Comparison of ENCODE assay signal across 28 cellular contexts in genomic region chr21:45445369-45445768, GRCh38.
"Had no signal": no experiment of that assay in that cellular context is flagged by ENCODE, and none has a peak within 500 bp of the region (broad histone marks: within the 10 kb centered on the region; RNA-seq: fewer than 3 reads in every experiment).

No MANE protein-coding gene starts in this region.

- H3K36me3 ChIP-seq: MG63, SJCRH30 had no signal

- H3K4me3 ChIP-seq: MG63, SJCRH30, SK-N-MC had no signal

- ATAC-seq: activated CD4-positive, alpha-beta T cell treated with anti-CD3 and anti-CD28 coated beads for 36 hours; activated CD4-positive, CD25-positive, alpha-beta regulatory T cell treated with anti-CD3 and anti-CD28 coated beads, Interleukin-2, amount 50 U/mL, for 24 hours; activated CD8-positive, alpha-beta T cell treated with anti-CD3 and anti-CD28 coated beads, Interleukin-2, amount 10 ng/mL, durations not matched to agents 7 days and 5 days; PC-3 had no signal

- H3K4me1 ChIP-seq: SJCRH30 had no signal

- H3K27ac ChIP-seq: RWPE1, SJCRH30, SK-N-MC had no signal

- H3K27me3 ChIP-seq: MG63, SJCRH30 had no signal

- DNase-seq: activated CD4-positive, alpha-beta T cell treated with anti-CD3 and anti-CD28 coated beads for 36 hours; activated CD4-positive, alpha-beta T cell treated with anti-CD3 and anti-CD28 coated beads, Interleukin-2, amount 10 ng/mL, durations not matched to agents 7 days and 5 days; activated CD4-positive, alpha-beta T cell treated with anti-CD3 and anti-CD28 coated beads, Interleukin-2, amount 50 U/mL, for 48 hours; activated CD8-positive, alpha-beta T cell treated with anti-CD3 and anti-CD28 coated beads, Interleukin-2, amount 10 ng/mL, durations not matched to agents 7 days and 5 days; activated naive CD4-positive, alpha-beta T cell treated with anti-CD3 and anti-CD28 coated beads, Interleukin-2, amount 10 ng/mL, durations not matched to agents 7 days and 5 days; activated naive CD8-positive, alpha-beta T cell treated with anti-CD3 and anti-CD28 coated beads, Interleukin-2, amount 10 ng/mL, durations not matched to agents 7 days and 5 days; activated T-cell treated with anti-CD3 and anti-CD28 coated beads, Interleukin-2, amount 50 U/mL, for 24 hours; anterior cingulate cortex; caudate nucleus; cerebellar nuclear complex; Kasumi-1; KG1; MG63; NCI-H1048; NCI-H1105 treated with DMSO at 0.1 percent for 48 hours; NCI-H1436; NCI-H1694; NCI-H1930; NCI-H2081 treated with DMSO at 0.1 percent for 48 hours; NCI-H226; NCI-H524 treated with DMSO at 0.1 percent for 48 hours; NK-92 treated with Interleukin-12 subunit alpha and Interleukin-12 subunit beta, amount 100 ng/mL, for 24 hours; PC-3; SHP77; SJCRH30 had no signal
